15 cellular contexts compared by ENCODE assay signal in genomic region chr22:25554321-25555088, GRCh38.
"Had no signal": no experiment of that assay in that cellular context is flagged by ENCODE, and none has a peak within 500 bp of the region (broad histone marks: within the 10 kb centered on the region; RNA-seq: fewer than 3 reads in every experiment).

No MANE protein-coding gene starts in this region.

- H3K4me3 Mint-ChIP-seq: activated CD8-positive, alpha-beta T cell treated with anti-CD3 and anti-CD28 coated beads for 36 hours; activated naive CD8-positive, alpha-beta T cell treated with anti-CD3 and anti-CD28 coated beads, Interleukin-2, amount 50 U/mL, for 24 hours; activated T-helper 1 cell treated with anti-CD3 and anti-CD28 coated beads, Interleukin-12 subunit alpha, Interleukin-12 subunit beta, Interleukin-2, Interleukin-4 antibody, amounts not matched to agents 30 ng/mL and 10 ng/mL and 1 ng/mL, durations not matched to agents 14 hours and 24 hours and 36 hours; memory B cell; natural killer cell treated with Interleukin-12 subunit alpha and Interleukin-12 subunit beta and Interleukin-15 and Interleukin-18, amount 100 ng/mL, for 72 hours; T-cell had no signal

- H3K27ac ChIP-seq: thoracic aorta had no signal

- H3K27me3 Mint-ChIP-seq: activated CD8-positive, alpha-beta T cell treated with anti-CD3 and anti-CD28 coated beads for 36 hours; memory B cell had no signal

- H3K36me3 ChIP-seq: thoracic aorta had no signal

- H3K36me3 Mint-ChIP-seq: memory B cell; natural killer cell treated with Interleukin-12 subunit alpha and Interleukin-12 subunit beta and Interleukin-15 and Interleukin-18, amount 100 ng/mL, for 72 hours; T-cell had no signal

- H3K4me3 ChIP-seq: thoracic aorta had no signal

- DNase-seq: activated CD8-positive, alpha-beta memory T cell treated with anti-CD3 and anti-CD28 coated beads, Interleukin-2, amount 50 U/mL, for 48 hours; activated CD8-positive, alpha-beta T cell treated with anti-CD3 and anti-CD28 coated beads for 36 hours; activated naive CD4-positive, alpha-beta T cell; activated naive CD8-positive, alpha-beta T cell treated with anti-CD3 and anti-CD28 coated beads, Interleukin-2, amount 50 U/mL, for 24 hours; foreskin fibroblast; head of caudate nucleus; retina; stimulated activated CD4-positive, alpha-beta T cell treated with anti-CD3 and anti-CD28 coated beads, Interleukin-2, amount 100 ng/mL, for 24 hours; stimulated activated naive CD4-positive, alpha-beta T cell treated with Interleukin-2 at 50 U/mL for 16 hours; T-cell; T1000 had no signal

- H3K9me3 Mint-ChIP-seq: activated CD8-positive, alpha-beta T cell treated with anti-CD3 and anti-CD28 coated beads for 36 hours; activated naive CD8-positive, alpha-beta T cell treated with anti-CD3 and anti-CD28 coated beads, Interleukin-2, amount 50 U/mL, for 24 hours; activated T-helper 1 cell treated with anti-CD3 and anti-CD28 coated beads, Interleukin-12 subunit alpha, Interleukin-12 subunit beta, Interleukin-2, Interleukin-4 antibody, amounts not matched to agents 30 ng/mL and 10 ng/mL and 1 ng/mL, durations not matched to agents 14 hours and 24 hours and 36 hours; memory B cell; natural killer cell treated with Interleukin-12 subunit alpha and Interleukin-12 subunit beta and Interleukin-15 and Interleukin-18, amount 100 ng/mL, for 72 hours had no signal

- H3K4me1 Mint-ChIP-seq: T-cell had no signal

- H3K27ac Mint-ChIP-seq: activated CD8-positive, alpha-beta T cell treated with anti-CD3 and anti-CD28 coated beads for 36 hours; activated naive CD8-positive, alpha-beta T cell treated with anti-CD3 and anti-CD28 coated beads, Interleukin-2, amount 50 U/mL, for 24 hours; activated T-helper 1 cell treated with anti-CD3 and anti-CD28 coated beads, Interleukin-12 subunit alpha, Interleukin-12 subunit beta, Interleukin-2, Interleukin-4 antibody, amounts not matched to agents 30 ng/mL and 10 ng/mL and 1 ng/mL, durations not matched to agents 14 hours and 24 hours and 36 hours; memory B cell; natural killer cell treated with Interleukin-12 subunit alpha and Interleukin-12 subunit beta and Interleukin-15 and Interleukin-18, amount 100 ng/mL, for 72 hours; T-cell had no signal

- H3K9me3 ChIP-seq: thoracic aorta had no signal
